In genomic region chr12:120227233-120228040, GRCh38 we compare ENCODE assay signal across 10 cellular contexts. TPM values are rescaled to one million over a fixed set of nuclear protein-coding genes. Genes with fewer than 3 reads are reported as not detected.
DNase-seq lines count a peak whose midpoint lies in the region; ATAC-seq and TF ChIP-seq lines count a peak whose summit lies in the region.
"Had no signal": no experiment of that assay in that cellular context is flagged by ENCODE, and none has a peak within 500 bp of the region (broad histone marks: within the 10 kb centered on the region; RNA-seq: fewer than 3 reads in every experiment).

No MANE protein-coding gene starts in this region.

- intact Hi-C loops in CD8-positive, alpha-beta T cell (cut with DNase I, micrococcal nuclease): loop anchor here (1.0 kb wide), 5 partner anchors 21 to 64 kb away; partner anchors contain the start of genes PXN (in 2 of the 2), RNU4-2 (in 1 of the 2) and RPLP0 (in 1 of the 2)

- no peak overlapping the region for H3K4me3 ChIP-seq in CD8-positive, alpha-beta T cell (ENCODE audit: low read depth, low read length)
- H3K4me3 ChIP-seq in HUES6 (ENCODE audit: low read depth, low read length): 0 out of 2 replicates have a peak overlapping the region, but pooled peaks have one; percentile 22
- peak overlapping the region in 1 of 2 donors; percentile 62 for H3K4me3 ChIP-seq in duodenal mucosa (ENCODE audit: low read depth in 1 of 2, low read length in 2 of 2)
- H3K4me3 ChIP-seq in coronary artery: no peak overlapping the region
- H3K4me3 ChIP-seq: lung had no signal

- ATAC-seq in CD8-positive, alpha-beta T cell: no peak

- no peak for TF ChIP-seq CTCF in CD8-positive, alpha-beta T cell (IDR thresholded peaks at IDR 0.05)
- TF ChIP-seq CTCF in neural crest cell (conservative IDR thresholded peaks at IDR 0.05): no peak
- TF ChIP-seq CTCF in coronary artery (IDR thresholded peaks at IDR 0.05): no peak

- CTCF ChIA-PET in CD8-positive, alpha-beta T cell (lab: Charles Lee): interaction anchor here (0.6 to 11.1 kb wide), 28 partner anchors 9 to 239 kb away, joined by 3 to 458 read pairs (median 5); partner anchors contain the start of genes PLA2G1B, PXN, RNU4-1 and RNU4-2

- H3K27me3 Mint-ChIP-seq in CD8-positive, alpha-beta T cell (ENCODE audit: low read depth): no peaks in the 10 kb centered on the region
- H3K27me3 Mint-ChIP-seq in neural crest cell (ENCODE audit: low read depth): no peaks in the 10 kb centered on the region

- POLR2A ChIA-PET in CD8-positive, alpha-beta T cell (lab: Charles Lee): interaction anchor here (0.8 to 9.7 kb wide), 9 partner anchors 22 to 75 kb away, joined by 3 to 150 read pairs (median 9); partner anchors contain the start of genes PXN, RNU4-1, RNU4-2 and RPLP0

- H3K9me3 Mint-ChIP-seq in CD8-positive, alpha-beta T cell: no peaks in the 10 kb centered on the region
- H3K9me3 Mint-ChIP-seq in neural crest cell: no peaks in the 10 kb centered on the region

- H3K4me1 ChIP-seq in CD8-positive, alpha-beta T cell (ENCODE audit: insufficient read depth, low read length): peaks cover 74% of the 10 kb centered on the region
- H3K4me1 ChIP-seq in HUES6 (ENCODE audit: control insufficient read depth, insufficient read depth, low read length): peaks cover 68% of the 10 kb centered on the region
- peaks cover 88 to 89% of the 10 kb centered on the region in 2 donors for H3K4me1 ChIP-seq in duodenal mucosa (ENCODE audit: control insufficient read depth in 1 of 2, insufficient read depth in 2 of 2, low read length in 2 of 2)

- H3K36me3 ChIP-seq in CD8-positive, alpha-beta T cell (ENCODE audit: insufficient read depth, low read length): peaks cover 24% of the 10 kb centered on the region
- peaks cover 42% of the 10 kb centered on the region for H3K36me3 ChIP-seq in HUES6 (ENCODE audit: control insufficient read depth, insufficient read depth, low read length)
- H3K36me3 ChIP-seq in duodenal mucosa (ENCODE audit: control insufficient read depth in 1 of 2, insufficient read depth in 2 of 2, low read length in 2 of 2): peaks cover 8 to 14% of the 10 kb centered on the region in 2 donors

- no peaks in the 10 kb centered on the region for H3K27me3 ChIP-seq in CD8-positive, alpha-beta T cell (ENCODE audit: insufficient read depth, low read length)
- H3K27me3 ChIP-seq in HUES6 (ENCODE audit: control insufficient read depth, insufficient read depth, low read length) (no peaks in the 10 kb centered on the region), duodenal mucosa (ENCODE audit: control insufficient read depth in 1 of 2, insufficient read depth in 2 of 2, low read length in 2 of 2) (no peaks in the 10 kb centered on the region)
- H3K27me3 ChIP-seq: ascending aorta had no signal

- peak overlapping the region; percentile 93 for H3K9ac ChIP-seq in HUES6 (ENCODE audit: low read length)
- peak overlapping the region; percentile 18 to 51 for H3K9ac ChIP-seq in duodenal mucosa (ENCODE audit: low read depth in 1 of 2, low read length in 2 of 2)

- H3K27ac ChIP-seq in CD8-positive, alpha-beta T cell (ENCODE audit: low read depth, low read length): no peak overlapping the region
- peak overlapping the region; percentile 98 for H3K27ac ChIP-seq in HUES6 (ENCODE audit: low read depth, low read length)
- H3K27ac ChIP-seq in duodenal mucosa (ENCODE audit: low read depth, low read length): peak overlapping the region; percentile 58
- H3K27ac ChIP-seq in coronary artery: peak overlapping the region in 1 of 2 donors; percentile 59

- no peak overlapping the region for H3K27ac Mint-ChIP-seq in CD8-positive, alpha-beta T cell
- H3K27ac Mint-ChIP-seq in neural crest cell (ENCODE audit: unreplicated experiment): no peak overlapping the region

- peak overlapping the region; percentile 5 for H3K4me3 Mint-ChIP-seq in CD8-positive, alpha-beta T cell
- H3K4me3 Mint-ChIP-seq in neural crest cell: peak overlapping the region; percentile 32

- H3K4me1 Mint-ChIP-seq in CD8-positive, alpha-beta T cell (ENCODE audit: low read depth): peaks cover 73% of the 10 kb centered on the region
- H3K4me1 Mint-ChIP-seq in neural crest cell: peaks cover 61% of the 10 kb centered on the region

- H3K36me3 Mint-ChIP-seq in CD8-positive, alpha-beta T cell: peaks cover 37% of the 10 kb centered on the region
- peaks cover 4% of the 10 kb centered on the region for H3K36me3 Mint-ChIP-seq in neural crest cell (ENCODE audit: low read depth)

- no peaks in the 10 kb centered on the region for H3K9me3 ChIP-seq in CD8-positive, alpha-beta T cell (ENCODE audit: low read length)
- H3K9me3 ChIP-seq in HUES6 (ENCODE audit: control insufficient read depth, insufficient read depth, low read depth, low read length) (no peaks in the 10 kb centered on the region), duodenal mucosa (ENCODE audit: control insufficient read depth in 1 of 2, low read length in 2 of 2) (no peaks in the 10 kb centered on the region)
- H3K9me3 ChIP-seq: ascending aorta had no signal

- no peak for DNase-seq in CD8-positive, alpha-beta T cell
- no peak for DNase-seq in neural crest cell (ENCODE audit: low read depth, low spot score)
- no peak for DNase-seq in coronary artery (ENCODE audit: low spot score)
- no peak for DNase-seq in Kasumi-1 (lab: John Stamatoyannopoulos, UW)
- no peak for DNase-seq in DMS153 treated with DMSO at 0.1 percent for 48 hours (lab: John Stamatoyannopoulos, UW; ENCODE audit: unreplicated experiment)
- DNase-seq in dedifferentiated amniotic fluid mesenchymal stem cell (ENCODE audit: extremely low spot score): no peak

RNA-seq across cellular contexts. Expression of gene RPLP0, which starts 26.5 kb away (rescaled TPM):
- 1,000 to 10,000 TPM; 2,094 to 2,102 TPM for total RNA-seq in CD8-positive, alpha-beta T cell
- 2,997 and 3,023 TPM in 2 replicates for total RNA-seq in neural crest cell

RNA-seq across cellular contexts. Expression of gene GCN1, which starts 32.9 kb away (rescaled TPM):
- 100 to 1,000 TPM; 161 to 163 TPM for total RNA-seq in CD8-positive, alpha-beta T cell
- total RNA-seq in neural crest cell: 108 and 114 TPM in 2 replicates

RNA-seq across cellular contexts. Expression of gene PXN, which starts 38.1 kb away (rescaled TPM):
- 100 to 1,000 TPM; 170 to 171 TPM for total RNA-seq in CD8-positive, alpha-beta T cell
- total RNA-seq in neural crest cell: 54.5 and 61.5 TPM in 2 replicates
